In the genomic region with DNA sequence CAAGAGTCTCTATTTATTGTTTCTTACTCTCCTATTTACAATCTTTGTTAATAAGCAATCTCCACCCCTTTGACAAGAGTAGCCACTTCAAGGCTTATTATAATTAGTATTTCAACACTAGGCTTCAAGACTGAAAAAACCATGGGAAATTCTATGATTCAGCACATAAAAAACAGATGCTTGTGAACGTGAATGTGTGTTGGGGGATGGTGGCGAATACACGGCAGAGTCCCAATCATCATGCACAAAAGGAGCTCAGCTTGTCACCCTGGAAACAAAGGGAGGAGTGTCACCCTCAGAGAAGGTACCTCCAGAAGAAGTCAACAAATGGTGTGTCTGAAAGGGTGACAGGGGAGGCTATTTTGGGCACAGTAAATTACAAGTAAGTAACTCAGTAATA, we compare ENCODE assay signal across 16 cellular contexts.
DNase-seq lines count a peak whose midpoint lies in the region; ATAC-seq and TF ChIP-seq lines count a peak whose summit lies in the region.
"Had no signal": no experiment of that assay in that cellular context is flagged by ENCODE, and none has a peak within 500 bp of the region (broad histone marks: within the 10 kb centered on the region; RNA-seq: fewer than 3 reads in every experiment).

No MANE protein-coding gene starts in this region.

- intact Hi-C loops in A673 (cut with micrococcal nuclease; ENCODE audit: unreplicated experiment) = no loop called here
- intact Hi-C loops in thyroid gland (cut with DNase I) = no loop called here

- peaks cover 5% of the 10 kb centered on the region for H3K4me1 ChIP-seq in A673 (ENCODE audit: insufficient read depth, low read length, poor library complexity, severe bottlenecking)
- H3K4me1 ChIP-seq in thyroid gland = no peaks in the 10 kb centered on the region
- H3K4me1 ChIP-seq: parathyroid adenoma had no signal

- DNase-seq in A673 (ENCODE audit: low spot score) (peak; percentile 73), GM04504 (ENCODE audit: low read depth) (peak; percentile 83), NCI-H345 treated with DMSO at 0.1 percent for 48 hours (lab: John Stamatoyannopoulos, UW; ENCODE audit: unreplicated experiment) (peak; percentile 15), foreskin fibroblast (peak; percentile 64 to 71), thyroid gland (no peak), ACHN (no peak), A172 (ENCODE audit: low spot score) (no peak)
- DNase-seq: activated CD8-positive, alpha-beta T cell treated with anti-CD3 and anti-CD28 coated beads for 36 hours; effector memory CD8-positive, alpha-beta T cell; immature natural killer cell; NCI-H1092; SIG-M5; substantia nigra had no signal

- H3K4me3 ChIP-seq in A673 (ENCODE audit: low read depth, low read length, poor library complexity, severe bottlenecking) = no peak overlapping the region
- no peak overlapping the region for H3K4me3 ChIP-seq in foreskin fibroblast (ENCODE audit: low read depth in 1 of 2, low read length in 2 of 2)
- H3K4me3 ChIP-seq in thyroid gland (replicated peaks in 1 of 3) = no peak overlapping the region
- H3K4me3 ChIP-seq: gastroesophageal sphincter had no signal

- H3K9me3 ChIP-seq in A673 (ENCODE audit: low read depth, low read length, poor library complexity, severe bottlenecking) (no peaks in the 10 kb centered on the region), thyroid gland (no peaks in the 10 kb centered on the region)
- H3K9me3 ChIP-seq: gastroesophageal sphincter had no signal

- POLR2A ChIA-PET in A673 (lab: Charles Lee; ENCODE audit: low non-redundant PET) = no interaction called here

- in situ Hi-C loops in ACHN (cut with HindIII; ENCODE audit: low pct_ligation_motif_present, low pct_unique_long_range_greater_than_20kb, low sequenced_read_pairs) = no loop called here

- H3K27me3 ChIP-seq in A673 (replicated peaks; ENCODE audit: insufficient read depth, low read depth, low read length, poor library complexity) (no peaks in the 10 kb centered on the region), thyroid gland (no peaks in the 10 kb centered on the region)
- H3K27me3 ChIP-seq: gastroesophageal sphincter had no signal

- no peak for ATAC-seq in GM19351 (IDR thresholded peaks at IDR 0.05; ENCODE audit: unreplicated experiment)
- ATAC-seq: activated CD8-positive, alpha-beta T cell treated with anti-CD3 and anti-CD28 coated beads for 36 hours; effector memory CD8-positive, alpha-beta T cell; gastroesophageal sphincter had no signal

- CTCF ChIA-PET in A673 (lab: Charles Lee) = no interaction called here

- TF ChIP-seq CTCF in A673 (conservative IDR thresholded peaks at IDR 0.05; ENCODE audit: low read depth, low read length) (no peak), foreskin fibroblast (IDR thresholded peaks at IDR 0.05; ENCODE audit: low read depth, low read length) (no peak), thyroid gland (IDR thresholded peaks at IDR 0.05) (no peak)

- no TSS peak for BruUV-seq in A673 (replicated peaks; lab: Mats Ljungman, UMichigan)

- no peak overlapping the region for H3K27ac ChIP-seq in A673 (ENCODE audit: low read depth, low read length, poor library complexity, severe bottlenecking)
- H3K27ac ChIP-seq in thyroid gland = no peak overlapping the region
- H3K27ac ChIP-seq: gastroesophageal sphincter, parathyroid adenoma had no signal

- no peak for TF ChIP-seq POLR2A in thyroid gland (IDR thresholded peaks at IDR 0.05)

- WGBS in thyroid gland, 2 donors = 81 to 83% methylated on average over 3 of the region's 3 CpGs

- H3K36me3 ChIP-seq in A673 (ENCODE audit: insufficient read depth, low read length, poor library complexity, severe bottlenecking) = peaks cover 54% of the 10 kb centered on the region
- H3K36me3 ChIP-seq in thyroid gland = no peaks in the 10 kb centered on the region
- H3K36me3 ChIP-seq: gastroesophageal sphincter had no signal

Comparison
In these comparisons a context has a peak if more than half of its experiments do, and no peak if none do; other contexts are left out.
1. DNase-seq: peak in A673 (single experiment), GM04504 (single experiment), NCI-H345 treated with DMSO at 0.1 percent for 48 hours (single experiment) and foreskin fibroblast (2 of 2); none in thyroid gland (0 of 2), ACHN (single experiment) and A172 (single experiment).